Comparison of ENCODE assay signal across 14 cellular contexts in genomic region chr11:69852051-69852450, GRCh38. TPM values are rescaled to one million over a fixed set of nuclear protein-coding genes. Genes with fewer than 3 reads are reported as not detected.
"Had no signal": no experiment of that assay in that cellular context is flagged by ENCODE, and none has a peak within 500 bp of the region (broad histone marks: within the 10 kb centered on the region; RNA-seq: fewer than 3 reads in every experiment).

No MANE protein-coding gene starts in this region.

- H3K27me3 ChIP-seq: colonic mucosa had no signal

- H3K36me3 ChIP-seq: colonic mucosa, heart left ventricle, sigmoid colon had no signal

- DNase-seq: colonic mucosa; effector CD8-positive, alpha-beta T cell; heart left ventricle; hippocampal formation; kidney glomerular epithelial cell; naive B cell; sigmoid colon; stimulated activated CD4-positive, alpha-beta T cell treated with anti-CD3 and anti-CD28 coated beads, Interleukin-12 subunit alpha, Interleukin-12 subunit beta, amount 100 ng/mL, for 4 hours; stimulated activated naive CD4-positive, alpha-beta T cell treated with Interleukin-2 at 50 U/mL for 16 hours; trophoblast cell had no signal

- H3K4me1 ChIP-seq: colonic mucosa, heart left ventricle, sigmoid colon had no signal

- H3K27ac ChIP-seq: colonic mucosa, heart left ventricle, sigmoid colon, skin epidermis had no signal

- H3K4me3 ChIP-seq: colonic mucosa, heart left ventricle, sigmoid colon, skin epidermis had no signal

- H3K9me3 ChIP-seq: colonic mucosa had no signal

- H3K4me3 Mint-ChIP-seq: nephron had no signal

- H3K27ac Mint-ChIP-seq: naive B cell, nephron had no signal

RNA-seq across cellular contexts. Expression of gene FGF3, which starts 32.8 kb away (rescaled TPM):
- polyA plus RNA-seq: fibroblast of lung, heart left ventricle, sigmoid colon, urinary bladder had no signal
